ENCODE assay signal across 19 cellular contexts in the genomic region with DNA sequence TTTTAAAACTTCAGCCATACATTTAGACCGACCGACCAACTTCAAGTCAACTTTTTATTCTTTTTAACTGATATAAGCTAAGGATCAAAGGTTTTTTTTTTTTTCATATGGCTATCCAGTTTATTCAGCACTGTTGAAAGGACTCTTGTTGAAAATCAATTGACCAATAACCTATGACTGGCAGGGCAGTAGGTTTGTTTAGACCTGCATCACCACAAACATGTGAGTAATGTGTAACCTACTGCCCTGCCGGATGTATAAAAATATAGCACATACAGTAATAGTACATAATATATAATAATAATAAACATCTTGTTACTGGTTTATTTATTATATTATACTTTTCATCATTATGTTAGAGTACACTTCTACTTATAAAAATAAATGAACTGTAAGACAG.
A peak's percentile ranks its signal among the peaks of the same experiment; 100 is the strongest.
DNase-seq lines count a peak whose midpoint lies in the region; ATAC-seq and TF ChIP-seq lines count a peak whose summit lies in the region.
"Had no signal": no experiment of that assay in that cellular context is flagged by ENCODE, and none has a peak within 500 bp of the region (broad histone marks: within the 10 kb centered on the region; RNA-seq: fewer than 3 reads in every experiment).

No MANE protein-coding gene starts in this region.

- no peak overlapping the region for H3K9ac ChIP-seq in PC-3 (ENCODE audit: low read length)
- H3K9ac ChIP-seq: BLaER1 treated with 17β-estradiol and CSF1 and Interleukin-3, amounts not matched to agents 10 nM and 100 nM had no signal

- intact Hi-C loops in PC-3 (cut with micrococcal nuclease), result no loop called here

- peaks cover 15% of the 10 kb centered on the region for H3K4me1 ChIP-seq in PC-3 (ENCODE audit: insufficient read depth, low read length)
- H3K4me1 ChIP-seq: A549, BE2C, HAP-1 had no signal

- no peaks in the 10 kb centered on the region for H3K27me3 ChIP-seq in PC-3 (ENCODE audit: low read length)
- H3K27me3 ChIP-seq: BE2C; BLaER1 treated with 17β-estradiol and CSF1 and Interleukin-3, amounts not matched to agents 10 nM and 100 nM had no signal

- no peaks in the 10 kb centered on the region for H3K9me3 ChIP-seq in PC-3 (ENCODE audit: low read length)
- H3K9me3 ChIP-seq: BE2C had no signal

- peak; percentile 33; the same call in 1 of the 2 replicates for ATAC-seq in PC-3
- ATAC-seq in left lobe of liver, result no peak
- no peak for ATAC-seq in GM19035 (IDR thresholded peaks at IDR 0.05; ENCODE audit: unreplicated experiment)
- ATAC-seq: A549 had no signal

- H3K36me3 ChIP-seq in PC-3 (ENCODE audit: low read depth, low read length), result no peaks in the 10 kb centered on the region; the same call in 1 of the 2 replicates
- H3K36me3 ChIP-seq: BE2C, HAP-1 had no signal

- POLR2A ChIA-PET in PC-3 (lab: Charles Lee; ENCODE audit: unreplicated experiment), result no interaction called here

- H4K20me1 ChIP-seq in PC-3 (ENCODE audit: low read length), result no peaks in the 10 kb centered on the region
- H4K20me1 ChIP-seq: BLaER1 treated with 17β-estradiol and CSF1 and Interleukin-3, amounts not matched to agents 10 nM and 100 nM had no signal

- no peak overlapping the region for H3K27ac ChIP-seq in PC-3 (ENCODE audit: low read length)
- H3K27ac ChIP-seq: A549 had no signal

- no TSS peak for BruUV-seq in PC-3 (replicated peaks; lab: Mats Ljungman, UMichigan)

- no peak overlapping the region for H3K4me2 ChIP-seq in PC-3 (ENCODE audit: low read length)
- H3K4me2 ChIP-seq: A549 had no signal

- no peaks in the 10 kb centered on the region for H3F3A ChIP-seq in PC-3 (ENCODE audit: low read length, unreplicated experiment)

- H3K4me3 ChIP-seq in PC-3 (ENCODE audit: low read length) (no peak overlapping the region), epithelial cell of esophagus (ENCODE audit: low read length) (no peak overlapping the region)
- H3K4me3 ChIP-seq: A549; BLaER1 treated with 17β-estradiol and CSF1 and Interleukin-3, amounts not matched to agents 10 nM and 100 nM; HAP-1 had no signal

- no peak overlapping the region for H2AFZ ChIP-seq in PC-3 (ENCODE audit: low read length)

- no peak for TF ChIP-seq CTCF in PC-3 (conservative IDR thresholded peaks at IDR 0.05; ENCODE audit: low read depth, low read length)
- no peak for TF ChIP-seq CTCF in epithelial cell of esophagus (IDR thresholded peaks at IDR 0.05; ENCODE audit: insufficient read depth, low read depth, low read length, missing control alignments)

- H3K79me2 ChIP-seq in PC-3 (ENCODE audit: low read length), result no peaks in the 10 kb centered on the region

- CTCF ChIA-PET in PC-3 (lab: Charles Lee), result no interaction called here

- H3K9me2 ChIP-seq in PC-3 (replicated peaks; ENCODE audit: low read length), result no peaks in the 10 kb centered on the region

- peak; percentile 7 for DNase-seq in EL
- peak; percentile 37 for DNase-seq in HCEC 1CT
- DNase-seq in PC-3, result peak; percentile 21
- peak; percentile 18 for DNase-seq in epithelial cell of esophagus (ENCODE audit: low read depth)
- no peak for DNase-seq in left lobe of liver (ENCODE audit: low spot score)
- DNase-seq in activated T-cell treated with anti-CD3 and anti-CD28 coated beads, Interleukin-2, amount 50 U/mL, for 1 hour, result no peak
- DNase-seq: 8988T; ACHN; AML-193; BE2C; CD4-positive, alpha-beta T cell; CD8-positive, alpha-beta memory T cell; DMS 273 treated with DMSO at 0.1 percent for 48 hours; DMS79; GOT3 had no signal

Comparison
In these comparisons a context has a peak if more than half of its experiments do, and no peak if none do; other contexts are left out.
1. DNase-seq: peak in EL (single experiment), HCEC 1CT (single experiment), PC-3 (single experiment) and epithelial cell of esophagus (single experiment); none in left lobe of liver (single experiment) and activated T-cell treated with anti-CD3 and anti-CD28 coated beads, Interleukin-2, amount 50 U/mL, for 1 hour (single experiment).